In genomic region chr3:42589382-42590109, GRCh38 we compare ENCODE assay signal across 1 cellular context.
TF ChIP-seq lines count a peak whose summit lies in the region.

No MANE protein-coding gene starts in this region.

TF ChIP-seq in H1, 55 proteins besides CTCF, POLR2A, EP300 and RAD21:
- no peak for TF ChIP-seq SP2 (IDR thresholded peaks at IDR 0.05; ENCODE audit: low read length)
- no peak for TF ChIP-seq SUZ12 (IDR thresholded peaks at IDR 0.05; ENCODE audit: low read length)
- TF ChIP-seq TCF12 (IDR thresholded peaks at IDR 0.05; ENCODE audit: low read depth, low read length), result no peak
- TF ChIP-seq SAP30 (IDR thresholded peaks at IDR 0.05; ENCODE audit: insufficient read depth, insufficient replicate concordance, low read length), result no peak
- TF ChIP-seq TBP (IDR thresholded peaks at IDR 0.05; ENCODE audit: low read depth, low read length), result no peak
- TF ChIP-seq BACH1 (IDR thresholded peaks at IDR 0.05; ENCODE audit: low read length), result no peak
- TF ChIP-seq SP1 (IDR thresholded peaks at IDR 0.05; ENCODE audit: low read depth, low read length), result no peak
- TF ChIP-seq EGR1 (IDR thresholded peaks at IDR 0.05; ENCODE audit: borderline replicate concordance, low read depth, low read length), result no peak
- TF ChIP-seq TAF1 (IDR thresholded peaks at IDR 0.05; ENCODE audit: low read depth, low read length), result no peak
- TF ChIP-seq, protein P1, sequence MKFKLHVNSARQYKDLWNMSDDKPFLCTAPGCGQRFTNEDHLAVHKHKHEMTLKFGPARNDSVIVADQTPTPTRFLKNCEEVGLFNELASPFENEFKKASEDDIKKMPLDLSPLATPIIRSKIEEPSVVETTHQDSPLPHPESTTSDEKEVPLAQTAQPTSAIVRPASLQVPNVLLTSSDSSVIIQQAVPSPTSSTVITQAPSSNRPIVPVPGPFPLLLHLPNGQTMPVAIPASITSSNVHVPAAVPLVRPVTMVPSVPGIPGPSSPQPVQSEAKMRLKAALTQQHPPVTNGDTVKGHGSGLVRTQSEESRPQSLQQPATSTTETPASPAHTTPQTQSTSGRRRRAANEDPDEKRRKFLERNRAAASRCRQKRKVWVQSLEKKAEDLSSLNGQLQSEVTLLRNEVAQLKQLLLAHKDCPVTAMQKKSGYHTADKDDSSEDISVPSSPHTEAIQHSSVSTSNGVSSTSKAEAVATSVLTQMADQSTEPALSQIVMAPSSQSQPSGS (IDR thresholded peaks at IDR 0.05; ENCODE audit: low read length), result no peak
- no peak for TF ChIP-seq ZNF274 (IDR thresholded peaks at IDR 0.05; ENCODE audit: borderline replicate concordance, extremely low read depth, low read length)
- no peak for TF ChIP-seq CBX8 (IDR thresholded peaks at IDR 0.05; ENCODE audit: borderline replicate concordance, low read depth, low read length)
- no peak for TF ChIP-seq RNF2 (IDR thresholded peaks at IDR 0.05; ENCODE audit: borderline replicate concordance, low read depth, low read length, missing control alignments, poor library complexity, severe bottlenecking)
- no peak for TF ChIP-seq CBX5 (IDR thresholded peaks at IDR 0.05; ENCODE audit: low read depth, low read length)
- TF ChIP-seq HDAC2 (IDR thresholded peaks at IDR 0.05; ENCODE audit: borderline replicate concordance in 1 of 2, low read depth in 2 of 2, low read length in 2 of 2), result no peak
